9 cellular contexts compared by ENCODE assay signal in genomic region chr19:55212447-55212846, GRCh38. TPM values are rescaled to one million over a fixed set of nuclear protein-coding genes. Genes with fewer than 3 reads are reported as not detected.
A peak's percentile ranks its signal among the peaks of the same experiment; 100 is the strongest.
DNase-seq lines count a peak whose midpoint lies in the region; ATAC-seq, FAIRE-seq and TF ChIP-seq lines count a peak whose summit lies in the region.
"Had no signal": no experiment of that assay in that cellular context is flagged by ENCODE, and none has a peak within 500 bp of the region (broad histone marks: within the 10 kb centered on the region; RNA-seq: fewer than 3 reads in every experiment).

No MANE protein-coding gene starts in this region.

- peaks cover 12% of the 10 kb centered on the region for H3K9me3 ChIP-seq in left ventricle myocardium inferior (replicated peaks)

- peaks cover 4% of the 10 kb centered on the region for H3K9me3 Mint-ChIP-seq in activated T-helper 17 cell treated with anti-CD3 and anti-CD28 coated beads, Interleukin-2, amount 50 U/mL, for 72 hours
- H3K9me3 Mint-ChIP-seq in osteocyte (ENCODE audit: unreplicated experiment) = peaks cover 6% of the 10 kb centered on the region

- H3K36me3 ChIP-seq in GM06990 (ENCODE audit: control insufficient read depth, insufficient read depth, low read length) (no peaks in the 10 kb centered on the region), left ventricle myocardium inferior (no peaks in the 10 kb centered on the region)

- H3K27me3 Mint-ChIP-seq in activated T-helper 17 cell treated with anti-CD3 and anti-CD28 coated beads, Interleukin-2, amount 50 U/mL, for 72 hours = peaks cover 18% of the 10 kb centered on the region
- H3K27me3 Mint-ChIP-seq in osteocyte (ENCODE audit: unreplicated experiment) = no peaks in the 10 kb centered on the region

- no peak for FAIRE-seq in frontal cortex (lab: Jason Lieb, UNC)

- peak; percentile 71 for ATAC-seq in activated T-helper 17 cell treated with anti-CD3 and anti-CD28 coated beads, Interleukin-2, amount 50 U/mL, for 72 hours (replicated peaks)

- intact Hi-C loops in left ventricle myocardium inferior (cut with micrococcal nuclease) = no loop called here

- H3K4me1 ChIP-seq in left ventricle myocardium inferior = peaks cover 25% of the 10 kb centered on the region

- TF ChIP-seq CTCF in GM06990 (IDR thresholded peaks at IDR 0.05; ENCODE audit: insufficient read depth, low read length, poor library complexity, severe bottlenecking) (peak; percentile 81), osteocyte (IDR thresholded peaks at IDR 0.05) (peak; percentile 18), left ventricle myocardium inferior (IDR thresholded peaks at IDR 0.05; ENCODE audit: borderline replicate concordance) (no peak)

- H3K36me3 Mint-ChIP-seq in activated T-helper 17 cell treated with anti-CD3 and anti-CD28 coated beads, Interleukin-2, amount 50 U/mL, for 72 hours (ENCODE audit: low read depth) = no peaks in the 10 kb centered on the region
- no peaks in the 10 kb centered on the region for H3K36me3 Mint-ChIP-seq in osteocyte (ENCODE audit: unreplicated experiment)

- no peak overlapping the region for H3K4me3 ChIP-seq in GM06990 (replicated peaks; ENCODE audit: low read depth, low read length)
- no peak overlapping the region for H3K4me3 ChIP-seq in left ventricle myocardium inferior

- H3K27me3 ChIP-seq in GM06990 (replicated peaks; ENCODE audit: control insufficient read depth, insufficient read depth, low read length) (no peaks in the 10 kb centered on the region; the same call in 1 of the 2 replicates), left ventricle myocardium inferior (ENCODE audit: low read depth) (no peaks in the 10 kb centered on the region)

- peaks cover 13% of the 10 kb centered on the region for H3K4me1 Mint-ChIP-seq in activated T-helper 17 cell treated with anti-CD3 and anti-CD28 coated beads, Interleukin-2, amount 50 U/mL, for 72 hours
- H3K4me1 Mint-ChIP-seq in osteocyte (ENCODE audit: unreplicated experiment) = peaks cover 33% of the 10 kb centered on the region

- no peak for DNase-seq in GM06990 (ENCODE audit: extremely low read depth, insufficient read length)
- peak; percentile 75 for DNase-seq in NCI-H1694 (lab: John Stamatoyannopoulos, UW)
- DNase-seq in osteocyte (ENCODE audit: extremely low spot score, unreplicated experiment) = no peak
- no peak for DNase-seq in frontal cortex (ENCODE audit: low spot score in 2 of 2)
- DNase-seq in GM19240 (ENCODE audit: insufficient read length, low spot score) = no peak
- DNase-seq in left ventricle myocardium inferior = no peak
- DNase-seq in NCI-H748 treated with DMSO at 0.1 percent for 48 hours (lab: John Stamatoyannopoulos, UW) = no peak

- no peak overlapping the region for H3K27ac Mint-ChIP-seq in activated T-helper 17 cell treated with anti-CD3 and anti-CD28 coated beads, Interleukin-2, amount 50 U/mL, for 72 hours
- no peak overlapping the region for H3K27ac Mint-ChIP-seq in osteocyte (ENCODE audit: unreplicated experiment)

- no peak overlapping the region for H3K27ac ChIP-seq in left ventricle myocardium inferior (replicated peaks)

- H3K4me3 Mint-ChIP-seq in activated T-helper 17 cell treated with anti-CD3 and anti-CD28 coated beads, Interleukin-2, amount 50 U/mL, for 72 hours = no peak overlapping the region
- no peak overlapping the region for H3K4me3 Mint-ChIP-seq in osteocyte (ENCODE audit: unreplicated experiment)
- H3K4me3 Mint-ChIP-seq: central memory CD8-positive, alpha-beta T cell had no signal

RNA-seq across cellular contexts. Expression of gene PTPRH, which starts 3.1 kb away (rescaled TPM):
- not detected for total RNA-seq in activated T-helper 17 cell treated with anti-CD3 and anti-CD28 coated beads, Interleukin-2, amount 50 U/mL, for 72 hours
- total RNA-seq in osteocyte (0.31 TPM in 1 of 2 replicates, not detected in the other), frontal cortex (0.41 TPM), left ventricle myocardium inferior (1.1 TPM)

RNA-seq across cellular contexts. Expression of gene TMEM86B, which starts 16.1 kb away (rescaled TPM):
- total RNA-seq in activated T-helper 17 cell treated with anti-CD3 and anti-CD28 coated beads, Interleukin-2, amount 50 U/mL, for 72 hours = 10 to 100 TPM in 1 of 2 donors, 1 to 10 TPM in 1; 8.5 to 11.3 TPM
- total RNA-seq in osteocyte = 2.9 and 3.2 TPM in 2 replicates
- 0.82 TPM for total RNA-seq in frontal cortex
- total RNA-seq in left ventricle myocardium inferior = 2.1 TPM

RNA-seq across cellular contexts. Expression of gene SYT5, which starts 32.4 kb away (rescaled TPM):
- total RNA-seq in activated T-helper 17 cell treated with anti-CD3 and anti-CD28 coated beads, Interleukin-2, amount 50 U/mL, for 72 hours = not detected
- total RNA-seq in osteocyte = not detected in 2 replicates
- total RNA-seq in frontal cortex = 33.0 TPM
- total RNA-seq in left ventricle myocardium inferior = not detected

RNA-seq across cellular contexts. Expression of gene DNAAF3, which starts 46.0 kb away (rescaled TPM):
- under 1 TPM in 1 of 2 donors, not detected in 1; 0.35 TPM for total RNA-seq in activated T-helper 17 cell treated with anti-CD3 and anti-CD28 coated beads, Interleukin-2, amount 50 U/mL, for 72 hours
- 1.5 and 2.1 TPM in 2 replicates for total RNA-seq in osteocyte
- total RNA-seq in frontal cortex = not detected
- total RNA-seq in left ventricle myocardium inferior = 1.8 TPM

RNA-seq across cellular contexts. Expression of gene PPP6R1, which starts 46.4 kb away (rescaled TPM):
- 100 to 1,000 TPM; 156 to 319 TPM for total RNA-seq in activated T-helper 17 cell treated with anti-CD3 and anti-CD28 coated beads, Interleukin-2, amount 50 U/mL, for 72 hours
- total RNA-seq in osteocyte = 63.0 and 67.1 TPM in 2 replicates
- total RNA-seq in frontal cortex = 11.0 TPM
- 39.8 TPM for total RNA-seq in left ventricle myocardium inferior

Comparison
In these comparisons a context has a peak if more than half of its experiments do, and no peak if none do; other contexts are left out.
1. RNA of gene SYT5, which starts 32.4 kb away (total RNA-seq): 33.0 TPM in frontal cortex (single experiment); not detected in osteocyte, not detected in activated T-helper 17 cell treated with anti-CD3 and anti-CD28 coated beads, Interleukin-2, amount 50 U/mL, for 72 hours and not detected in left ventricle myocardium inferior (single experiment); every median in the first group is over 10 times any median in the second.